ENCODE assay signal across 12 cellular contexts in the genomic region with DNA sequence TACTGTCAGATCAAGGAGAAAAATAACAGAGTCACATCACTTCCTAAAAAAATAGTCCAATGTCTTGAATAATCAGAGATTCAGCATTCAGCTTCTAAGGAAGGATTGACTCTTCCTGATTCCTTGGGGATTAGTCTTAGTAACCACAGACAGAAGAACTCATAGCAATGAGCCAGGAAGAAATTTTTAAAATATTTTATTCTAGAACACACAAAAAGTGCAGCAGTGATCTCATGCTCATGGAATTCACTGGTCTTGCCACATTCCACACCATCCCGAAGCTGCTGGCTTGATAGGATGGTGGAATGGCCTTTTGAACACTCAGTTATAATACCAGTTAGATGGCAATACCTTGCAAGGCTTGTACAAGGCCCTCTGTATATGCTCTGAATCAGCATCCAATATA. TPM values are rescaled to one million over a fixed set of nuclear protein-coding genes. Genes with fewer than 3 reads are reported as not detected.
A peak's percentile ranks its signal among the peaks of the same experiment; 100 is the strongest.
DNase-seq lines count a peak whose midpoint lies in the region; ATAC-seq and TF ChIP-seq lines count a peak whose summit lies in the region.
"Had no signal": no experiment of that assay in that cellular context is flagged by ENCODE, and none has a peak within 500 bp of the region (broad histone marks: within the 10 kb centered on the region; RNA-seq: fewer than 3 reads in every experiment).

No MANE protein-coding gene starts in this region.

- CTCF ChIA-PET in WTC11 (lab: Charles Lee) = no interaction called here

- peak; percentile 76 for ATAC-seq in WTC11

- H3K36me3 ChIP-seq in iPS DF 6.9 (ENCODE audit: control insufficient read depth, insufficient read depth, low read length) (no peaks in the 10 kb centered on the region), Peyer's patch (no peaks in the 10 kb centered on the region)

- peaks cover 3% of the 10 kb centered on the region; the same call in 1 of the 2 replicates for H3K4me1 ChIP-seq in iPS DF 6.9 (ENCODE audit: control insufficient read depth, insufficient read depth, low read length)
- H3K4me1 ChIP-seq in Peyer's patch = no peaks in the 10 kb centered on the region

- TF ChIP-seq CTCF in HFF-Myc (IDR thresholded peaks at IDR 0.05; ENCODE audit: low read depth, low read length, missing control alignments) (no peak), WTC11 (IDR thresholded peaks at IDR 0.05) (no peak), Peyer's patch (IDR thresholded peaks at IDR 0.05) (no peak)

- no peak overlapping the region for H3K4me3 Mint-ChIP-seq in WTC11
- no peak overlapping the region for H3K4me3 Mint-ChIP-seq in activated CD4-positive, alpha-beta T cell treated with anti-CD3 and anti-CD28 coated beads, Interleukin-2, amount 10 ng/mL, durations not matched to agents 24 days and 14 days

- H3K27me3 Mint-ChIP-seq in WTC11 (ENCODE audit: low read depth) = no peaks in the 10 kb centered on the region
- no peaks in the 10 kb centered on the region for H3K27me3 Mint-ChIP-seq in activated CD4-positive, alpha-beta T cell treated with anti-CD3 and anti-CD28 coated beads, Interleukin-2, amount 10 ng/mL, durations not matched to agents 24 days and 14 days

- TF ChIP-seq POLR2A in Peyer's patch (IDR thresholded peaks at IDR 0.05) = no peak

- WGBS in iPS DF 6.9 (ENCODE audit: insufficient coverage, insufficient read length) = no CpG with 5 or more reads among the region's 1 CpG

- H3K27ac ChIP-seq in iPS DF 6.9 (ENCODE audit: low read length) (no peak overlapping the region), Peyer's patch (no peak overlapping the region), substantia nigra (ENCODE audit: low read depth, low read length, poor library complexity, severe bottlenecking) (no peak overlapping the region)

- H3K9me3 ChIP-seq in iPS DF 6.9 (ENCODE audit: control insufficient read depth, insufficient read depth, low read length) (no peaks in the 10 kb centered on the region), Peyer's patch (no peaks in the 10 kb centered on the region)

- H3K27me3 ChIP-seq in iPS DF 6.9 (ENCODE audit: control insufficient read depth, insufficient read depth, low read length) = no peaks in the 10 kb centered on the region
- no peaks in the 10 kb centered on the region for H3K27me3 ChIP-seq in Peyer's patch

- H3K27ac Mint-ChIP-seq in WTC11 = no peak overlapping the region
- no peak overlapping the region for H3K27ac Mint-ChIP-seq in activated CD4-positive, alpha-beta T cell treated with anti-CD3 and anti-CD28 coated beads, Interleukin-2, amount 10 ng/mL, durations not matched to agents 24 days and 14 days

- POLR2A ChIA-PET in WTC11 (lab: Charles Lee) = no interaction called here

- intact Hi-C loops in activated CD4-positive, alpha-beta T cell treated with anti-CD3 and anti-CD28 coated beads, Interleukin-2, amount 10 ng/mL, durations not matched to agents 24 days and 14 days (cut with micrococcal nuclease) = no loop called here

- H3K9me3 Mint-ChIP-seq in WTC11 = peaks cover 24% of the 10 kb centered on the region
- no peaks in the 10 kb centered on the region for H3K9me3 Mint-ChIP-seq in activated CD4-positive, alpha-beta T cell treated with anti-CD3 and anti-CD28 coated beads, Interleukin-2, amount 10 ng/mL, durations not matched to agents 24 days and 14 days

- peaks cover 19% of the 10 kb centered on the region for H3K4me1 Mint-ChIP-seq in WTC11
- H3K4me1 Mint-ChIP-seq in activated CD4-positive, alpha-beta T cell treated with anti-CD3 and anti-CD28 coated beads, Interleukin-2, amount 10 ng/mL, durations not matched to agents 24 days and 14 days = no peaks in the 10 kb centered on the region

- no peak overlapping the region for H3K4me3 ChIP-seq in HFF-Myc (replicated peaks; ENCODE audit: low read depth, low read length)
- no peak overlapping the region for H3K4me3 ChIP-seq in iPS DF 6.9 (ENCODE audit: low read length)
- H3K4me3 ChIP-seq in Peyer's patch = no peak overlapping the region

- H3K36me3 Mint-ChIP-seq in WTC11 = peaks cover 7% of the 10 kb centered on the region
- no peaks in the 10 kb centered on the region for H3K36me3 Mint-ChIP-seq in activated CD4-positive, alpha-beta T cell treated with anti-CD3 and anti-CD28 coated beads, Interleukin-2, amount 10 ng/mL, durations not matched to agents 24 days and 14 days (ENCODE audit: low read depth)

- DNase-seq in HFF-Myc (ENCODE audit: extremely low read depth, low read depth) = peak; percentile 93
- no peak for DNase-seq in WTC11 (ENCODE audit: low spot score)
- DNase-seq in iPS DF 6.9 (ENCODE audit: low read depth, low spot score) = peak; percentile 20
- DNase-seq in smooth muscle cell of the brain vasculature (ENCODE audit: low read depth, low spot score) = peak; percentile 40
- DNase-seq in Peyer's patch = no peak
- DNase-seq in stimulated activated naive CD4-positive, alpha-beta T cell (lab: John Stamatoyannopoulos, UW) = no peak
- DNase-seq in substantia nigra (lab: John Stamatoyannopoulos, UW) = no peak
- no peak for DNase-seq in activated CD4-positive, alpha-beta T cell treated with anti-CD3 and anti-CD28 coated beads, Interleukin-2, amount 10 ng/mL, durations not matched to agents 24 days and 14 days
- DNase-seq: activated T-cell treated with anti-CD3 and anti-CD28 coated beads, Interleukin-2, amount 50 U/mL, for 48 hours; glutamatergic neuron; NCI-H774; stimulated activated CD4-positive, alpha-beta T cell treated with anti-CD3 and anti-CD28 coated beads, Interleukin-15, amount 100 ng/mL, for 24 hours had no signal

TF ChIP-seq in WTC11, 78 proteins besides CTCF, POLR2A, EP300 and RAD21 (continues in another document):
- no peak for TF ChIP-seq TCF7 (CRISPR knock-in tag; IDR thresholded peaks at IDR 0.05; ENCODE audit: low read depth)
- no peak for TF ChIP-seq ZNF396 (CRISPR knock-in tag; IDR thresholded peaks at IDR 0.05; ENCODE audit: borderline replicate concordance)
- TF ChIP-seq, protein P1, sequence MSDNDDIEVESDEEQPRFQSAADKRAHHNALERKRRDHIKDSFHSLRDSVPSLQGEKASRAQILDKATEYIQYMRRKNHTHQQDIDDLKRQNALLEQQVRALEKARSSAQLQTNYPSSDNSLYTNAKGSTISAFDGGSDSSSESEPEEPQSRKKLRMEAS (CRISPR knock-in tag; IDR thresholded peaks at IDR 0.05) = no peak
- TF ChIP-seq SMAD4 (CRISPR knock-in tag; IDR thresholded peaks at IDR 0.05) = no peak
- no peak for TF ChIP-seq FOXJ3 (CRISPR knock-in tag; IDR thresholded peaks at IDR 0.05; ENCODE audit: borderline replicate concordance)
- TF ChIP-seq, protein P2, sequence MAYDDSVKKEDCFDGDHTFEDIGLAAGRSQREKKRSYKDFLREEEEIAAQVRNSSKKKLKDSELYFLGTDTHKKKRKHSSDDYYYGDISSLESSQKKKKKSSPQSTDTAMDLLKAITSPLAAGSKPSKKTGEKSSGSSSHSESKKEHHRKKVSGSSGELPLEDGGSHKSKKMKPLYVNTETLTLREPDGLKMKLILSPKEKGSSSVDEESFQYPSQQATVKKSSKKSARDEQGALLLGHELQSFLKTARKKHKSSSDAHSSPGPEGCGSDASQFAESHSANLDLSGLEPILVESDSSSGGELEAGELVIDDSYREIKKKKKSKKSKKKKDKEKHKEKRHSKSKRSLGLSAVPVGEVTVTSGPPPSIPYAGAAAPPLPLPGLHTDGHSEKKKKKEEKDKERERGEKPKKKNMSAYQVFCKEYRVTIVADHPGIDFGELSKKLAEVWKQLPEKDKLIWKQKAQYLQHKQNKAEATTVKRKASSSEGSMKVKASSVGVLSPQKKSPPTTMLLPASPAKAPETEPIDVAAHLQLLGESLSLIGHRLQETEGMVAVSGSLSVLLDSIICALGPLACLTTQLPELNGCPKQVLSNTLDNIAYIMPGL (CRISPR knock-in tag; IDR thresholded peaks at IDR 0.05) = no peak
- TF ChIP-seq MXD4 (CRISPR knock-in tag; IDR thresholded peaks at IDR 0.05; ENCODE audit: borderline replicate concordance) = no peak
- TF ChIP-seq ETV6 (CRISPR knock-in tag; IDR thresholded peaks at IDR 0.05) = no peak
- TF ChIP-seq ATF1 (CRISPR knock-in tag; IDR thresholded peaks at IDR 0.05) = no peak
- no peak for TF ChIP-seq ZNF232 (CRISPR knock-in tag; IDR thresholded peaks at IDR 0.05)
- no peak for TF ChIP-seq ZNF416 (CRISPR knock-in tag; IDR thresholded peaks at IDR 0.05)
- TF ChIP-seq, protein P3, sequence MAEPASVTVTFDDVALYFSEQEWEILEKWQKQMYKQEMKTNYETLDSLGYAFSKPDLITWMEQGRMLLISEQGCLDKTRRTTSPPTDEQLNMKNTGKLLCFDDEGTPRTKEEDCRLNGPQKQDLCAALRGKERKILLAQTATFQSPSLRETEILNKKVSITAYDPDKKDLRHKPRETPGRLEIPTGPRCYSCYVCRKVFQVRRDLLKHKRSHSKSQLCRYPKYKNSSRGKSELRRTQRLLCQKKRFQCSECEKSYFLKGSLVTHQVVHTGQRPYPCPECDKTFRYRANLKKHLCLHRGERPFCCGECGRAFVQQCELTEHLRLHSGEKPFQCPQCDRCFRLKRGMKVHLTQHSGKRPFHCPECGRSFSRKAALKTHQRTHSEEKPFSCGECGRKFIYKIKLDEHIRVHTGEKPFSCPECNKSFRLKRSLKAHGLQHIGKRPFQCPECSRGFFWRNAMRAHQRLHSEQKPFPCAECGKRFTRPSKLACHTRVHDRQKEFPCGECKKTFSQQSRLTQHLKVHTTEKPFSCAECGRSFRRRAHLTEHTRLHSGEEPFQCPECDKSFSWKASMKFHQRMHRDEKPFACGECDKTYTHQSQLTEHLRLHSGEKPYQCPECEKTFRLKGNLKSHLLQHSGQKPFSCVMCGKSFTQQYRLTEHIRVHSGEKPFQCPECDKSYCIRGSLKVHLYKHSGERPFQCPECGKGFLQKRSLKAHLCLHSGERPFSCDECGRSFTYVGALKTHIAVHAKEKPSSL (CRISPR knock-in tag; conservative IDR thresholded peaks at IDR 0.05) = no peak

RNA-seq across cellular contexts. Expression of a gene that starts 43.0 kb away (rescaled TPM):
- total RNA-seq in WTC11 (2021) (0.18 to 0.74 TPM (median 0.39 TPM) in 3 replicates), Peyer's patch (10 to 100 TPM; 18.2 to 77.0 (median 29.4) TPM)
- not detected in 2 replicates for total RNA-seq in activated CD4-positive, alpha-beta T cell treated with anti-CD3 and anti-CD28 coated beads, Interleukin-2, amount 10 ng/mL, durations not matched to agents 24 days and 14 days

Comparison
In these comparisons a context has a peak if more than half of its experiments do, and no peak if none do; other contexts are left out.
1. DNase-seq: peak in HFF-Myc (single experiment), iPS DF 6.9 (single experiment) and smooth muscle cell of the brain vasculature (single experiment); none in WTC11 (single experiment), Peyer's patch (0 of 3), stimulated activated naive CD4-positive, alpha-beta T cell (0 of 6), substantia nigra (0 of 49) and activated CD4-positive, alpha-beta T cell treated with anti-CD3 and anti-CD28 coated beads, Interleukin-2, amount 10 ng/mL, durations not matched to agents 24 days and 14 days (single experiment).
2. RNA of a gene that starts 43.0 kb away (total RNA-seq): 18.2 to 77.0 TPM in Peyer's patch; 0.18 to 0.74 TPM in WTC11 and not detected in activated CD4-positive, alpha-beta T cell treated with anti-CD3 and anti-CD28 coated beads, Interleukin-2, amount 10 ng/mL, durations not matched to agents 24 days and 14 days; every median in the first group is over 10 times any median in the second.